In the genomic region with DNA sequence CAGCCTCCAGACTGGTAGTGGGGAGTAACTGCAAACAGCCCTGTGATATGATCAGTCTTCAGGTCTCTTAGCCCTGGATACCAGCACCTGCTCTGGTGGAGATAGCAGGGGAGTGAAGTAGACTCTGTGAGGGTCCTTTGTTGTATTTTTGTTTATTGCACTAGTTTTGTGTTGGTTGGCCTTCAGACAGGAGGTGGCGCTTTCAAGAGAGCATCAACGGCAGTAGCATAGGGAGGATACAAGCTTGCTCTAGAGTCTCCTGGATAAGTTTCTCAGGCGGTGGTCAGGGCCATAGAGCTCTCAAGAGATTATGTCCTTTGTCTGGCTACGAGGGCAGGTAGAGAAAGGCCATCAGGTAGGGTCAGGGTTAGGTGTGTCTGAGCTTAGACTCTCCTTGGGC, we compare ENCODE assay signal across 14 cellular contexts.
"Had no signal": no experiment of that assay in that cellular context is flagged by ENCODE, and none has a peak within 500 bp of the region (broad histone marks: within the 10 kb centered on the region; RNA-seq: fewer than 3 reads in every experiment).

No MANE protein-coding gene starts in this region.

- H3K9me3 ChIP-seq: lower lobe of right lung, ovary, thoracic aorta, upper lobe of right lung had no signal

- H3K4me1 Mint-ChIP-seq: activated CD4-positive, alpha-beta memory T cell treated with anti-CD3 and anti-CD28 coated beads, Interleukin-2, amount 10 ng/mL, durations not matched to agents 7 days and 5 days had no signal

- H3K27me3 Mint-ChIP-seq: activated CD4-positive, alpha-beta memory T cell treated with anti-CD3 and anti-CD28 coated beads, Interleukin-2, amount 10 ng/mL, durations not matched to agents 7 days and 5 days; activated T-cell treated with anti-CD3 and anti-CD28 coated beads, Interleukin-2, amount 50 U/mL, for 24 hours had no signal

- H3K4me3 ChIP-seq: cardiac muscle cell, dorsolateral prefrontal cortex, lower lobe of right lung, ovary, thoracic aorta, upper lobe of right lung had no signal

- H3K36me3 ChIP-seq: cardiac muscle cell, lower lobe of right lung, ovary, thoracic aorta, upper lobe of right lung had no signal

- H3K27me3 ChIP-seq: cardiac muscle cell, ovary, upper lobe of right lung had no signal

- H3K27ac ChIP-seq: cardiac muscle cell, dorsolateral prefrontal cortex, lower lobe of right lung, ovary, thoracic aorta, upper lobe of right lung had no signal

- H3K4me3 Mint-ChIP-seq: activated CD4-positive, alpha-beta memory T cell treated with anti-CD3 and anti-CD28 coated beads, Interleukin-2, amount 10 ng/mL, durations not matched to agents 7 days and 5 days; activated T-cell treated with anti-CD3 and anti-CD28 coated beads, Interleukin-2, amount 50 U/mL, for 24 hours had no signal

- DNase-seq: activated CD4-positive, alpha-beta memory T cell treated with anti-CD3 and anti-CD28 coated beads, Interleukin-2, amount 10 ng/mL, durations not matched to agents 7 days and 5 days; activated CD4-positive, alpha-beta T cell treated with anti-CD3 and anti-CD28 coated beads for 4 hours; activated naive CD4-positive, alpha-beta T cell treated with anti-CD3 and anti-CD28 coated beads, Interleukin-2, amount 50 U/mL, for 16 hours; activated T-cell treated with anti-CD3 and anti-CD28 coated beads, Interleukin-2, amount 50 U/mL, for 24 hours; dorsolateral prefrontal cortex; hypothalamus; lower lobe of right lung; midbrain; ovary; stimulated activated CD4-positive, alpha-beta T cell treated with anti-CD3 and anti-CD28 coated beads, Interleukin-1b, Interleukin-23, amount 100 ng/mL, for 48 hours; upper lobe of right lung had no signal

- H3K4me1 ChIP-seq: lower lobe of right lung, upper lobe of right lung had no signal

- ATAC-seq: lower lobe of right lung, sciatic nerve, upper lobe of right lung had no signal

- H3K27ac Mint-ChIP-seq: activated CD4-positive, alpha-beta memory T cell treated with anti-CD3 and anti-CD28 coated beads, Interleukin-2, amount 10 ng/mL, durations not matched to agents 7 days and 5 days; activated T-cell treated with anti-CD3 and anti-CD28 coated beads, Interleukin-2, amount 50 U/mL, for 24 hours had no signal
